Comparison of ENCODE assay signal across 9 cellular contexts in the genomic region with DNA sequence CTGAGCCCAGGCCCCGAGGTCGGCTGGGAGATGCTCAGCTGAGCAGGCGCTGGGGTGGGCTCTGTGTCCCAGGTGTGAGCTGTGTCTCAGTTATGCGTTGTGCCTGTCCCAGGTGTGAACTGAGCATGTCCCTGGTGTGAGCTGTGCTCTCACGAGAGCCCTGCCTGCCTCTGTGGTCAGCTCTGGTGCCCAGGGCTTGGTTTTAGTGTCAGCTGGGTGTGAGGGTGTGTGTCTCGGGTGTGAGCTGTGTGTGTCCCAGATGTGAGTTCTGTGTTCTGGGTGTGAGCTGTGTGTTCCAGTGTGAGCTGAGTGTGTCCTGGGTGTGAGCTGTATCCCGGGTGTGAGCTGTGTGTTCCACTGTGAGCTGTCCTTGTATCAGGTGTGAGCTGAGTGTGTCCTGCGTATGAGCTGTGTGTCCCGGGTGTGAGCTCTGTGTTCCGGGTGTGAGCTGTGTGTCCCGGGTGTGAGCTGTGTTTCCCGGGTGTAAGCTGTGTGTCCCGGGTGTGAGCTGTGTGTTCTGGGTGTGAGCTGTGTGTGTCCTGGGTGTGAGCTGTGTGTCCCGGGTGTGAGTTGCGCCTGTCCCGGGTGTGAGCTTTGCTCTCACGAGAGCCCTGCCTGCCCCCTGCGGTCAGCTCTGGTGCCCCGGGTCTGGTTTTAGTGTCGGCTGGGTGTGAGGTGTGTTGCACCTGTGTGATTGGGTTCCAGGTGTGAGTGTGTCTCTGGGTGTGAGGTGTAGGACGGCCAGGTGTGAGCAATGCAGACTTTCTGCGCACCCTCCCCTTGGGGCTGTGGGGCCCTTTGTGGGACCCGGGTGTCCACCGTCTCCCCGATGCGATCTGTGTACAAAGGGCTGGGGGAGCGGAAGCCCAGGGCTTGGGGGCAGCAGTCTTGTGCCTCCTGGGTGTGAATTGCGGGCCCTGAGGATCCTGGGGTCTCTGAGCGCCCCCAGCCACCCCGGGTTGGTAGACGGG. TPM values are rescaled to one million over a fixed set of nuclear protein-coding genes. Genes with fewer than 3 reads are reported as not detected.
DNase-seq lines count a peak whose midpoint lies in the region; ATAC-seq and TF ChIP-seq lines count a peak whose summit lies in the region.
"Had no signal": no experiment of that assay in that cellular context is flagged by ENCODE, and none has a peak within 500 bp of the region (broad histone marks: within the 10 kb centered on the region; RNA-seq: fewer than 3 reads in every experiment).

No MANE protein-coding gene starts in this region.

- 52% methylated on average over 31 of the region's 31 CpGs for WGBS in liver

- intact Hi-C loops in upper lobe of right lung (cut with DNase I) = no loop called here

- H3K4me1 Mint-ChIP-seq in stimulated activated naive CD8-positive, alpha-beta T cell treated with anti-CD3 and anti-CD28 coated beads, Interleukin-15, Interleukin-2, amounts not matched to agents 100 ng/mL and 50 ng/mL, for 24 hours (ENCODE audit: low read depth) = peaks cover 34% of the 10 kb centered on the region
- peaks cover 15% of the 10 kb centered on the region for H3K4me1 Mint-ChIP-seq in activated T-cell treated with anti-CD3 and anti-CD28 coated beads, Interleukin-2, amount 50 U/mL, for 72 hours (ENCODE audit: low read depth)

- H3K27ac Mint-ChIP-seq in stimulated activated naive CD8-positive, alpha-beta T cell treated with anti-CD3 and anti-CD28 coated beads, Interleukin-15, Interleukin-2, amounts not matched to agents 100 ng/mL and 50 ng/mL, for 24 hours = peak overlapping the region; percentile 79
- H3K27ac Mint-ChIP-seq in activated T-cell treated with anti-CD3 and anti-CD28 coated beads, Interleukin-2, amount 50 U/mL, for 72 hours = peak overlapping the region; percentile 78

- no peaks in the 10 kb centered on the region for H3K9me3 ChIP-seq in liver (ENCODE audit: control insufficient read depth in 4 of 4, low read length in 3 of 4)
- no peaks in the 10 kb centered on the region for H3K9me3 ChIP-seq in upper lobe of right lung

- H3K9ac ChIP-seq in liver (ENCODE audit: low read depth in 1 of 2, low read length in 2 of 2) = no peak overlapping the region

- no peak for TF ChIP-seq RAD21 in liver (IDR thresholded peaks at IDR 0.05)

- H3K4me3 Mint-ChIP-seq in stimulated activated naive CD8-positive, alpha-beta T cell treated with anti-CD3 and anti-CD28 coated beads, Interleukin-15, Interleukin-2, amounts not matched to agents 100 ng/mL and 50 ng/mL, for 24 hours = peak overlapping the region; percentile 76
- peak overlapping the region; percentile 89 to 94 for H3K4me3 Mint-ChIP-seq in activated T-cell treated with anti-CD3 and anti-CD28 coated beads, Interleukin-2, amount 50 U/mL, for 72 hours

- H3K4me3 ChIP-seq in liver (ENCODE audit: low read depth in 1 of 3, low read length in 3 of 3) = peak overlapping the region in 1 of 3 donors; percentile 42
- H3K4me3 ChIP-seq in upper lobe of right lung = peak overlapping the region; percentile 50

- peaks cover 0 to 3% (median 0%) of the 10 kb centered on the region in 4 donors for H3K27me3 ChIP-seq in liver (ENCODE audit: control insufficient read depth in 4 of 4, insufficient read depth in 4 of 4, low read length in 3 of 4)
- peaks cover 47% of the 10 kb centered on the region for H3K27me3 ChIP-seq in upper lobe of right lung

- H3K27me3 Mint-ChIP-seq in stimulated activated naive CD8-positive, alpha-beta T cell treated with anti-CD3 and anti-CD28 coated beads, Interleukin-15, Interleukin-2, amounts not matched to agents 100 ng/mL and 50 ng/mL, for 24 hours = peaks cover 7% of the 10 kb centered on the region
- H3K27me3 Mint-ChIP-seq in activated T-cell treated with anti-CD3 and anti-CD28 coated beads, Interleukin-2, amount 50 U/mL, for 72 hours (ENCODE audit: low read depth) = peaks cover 16% of the 10 kb centered on the region

- TF ChIP-seq CTCF in liver (IDR thresholded peaks at IDR 0.05; ENCODE audit: low read depth, low read length, missing input control) (no peak), upper lobe of right lung (IDR thresholded peaks at IDR 0.05) (no peak)

- H3K4me1 ChIP-seq in liver (ENCODE audit: control insufficient read depth in 4 of 4, insufficient read depth in 4 of 4, low read length in 3 of 4) (peaks cover 0 to 20% (median 11%) of the 10 kb centered on the region in 4 donors), upper lobe of right lung (peaks cover 15% of the 10 kb centered on the region)

- H3K36me3 ChIP-seq in liver (ENCODE audit: control insufficient read depth in 4 of 4, insufficient read depth in 3 of 4, low read depth in 1 of 4, low read length in 3 of 4) = no peaks in the 10 kb centered on the region
- no peaks in the 10 kb centered on the region for H3K36me3 ChIP-seq in upper lobe of right lung

- no peak for ATAC-seq in stimulated activated naive CD8-positive, alpha-beta T cell treated with anti-CD3 and anti-CD28 coated beads, Interleukin-15, Interleukin-2, amounts not matched to agents 100 U/mL and 50 U/mL, for 24 hours
- ATAC-seq in activated T-cell treated with anti-CD3 and anti-CD28 coated beads, Interleukin-2, amount 50 U/mL, for 72 hours (replicated peaks in 1 of 2) = peak; percentile 18 to 27
- no peak for ATAC-seq in upper lobe of right lung

- DNase-seq in stimulated activated naive CD8-positive, alpha-beta T cell treated with anti-CD3 and anti-CD28 coated beads, Interleukin-15, Interleukin-2, amounts not matched to agents 100 U/mL and 50 U/mL, for 24 hours = no peak
- DNase-seq in activated T-cell treated with anti-CD3 and anti-CD28 coated beads, Interleukin-2, amount 50 U/mL, for 72 hours = no peak
- DNase-seq in upper lobe of right lung (no peak), AG08396 (ENCODE audit: low spot score) (no peak), HCEC 1CT (no peak), mesenteric fat pad (ENCODE audit: low spot score) (no peak)

- H3K27ac ChIP-seq in liver (ENCODE audit: low read depth in 1 of 2, low read length in 2 of 2) (peak overlapping the region; percentile 32 to 35), upper lobe of right lung (peak overlapping the region; percentile 75)

- H3K9me3 Mint-ChIP-seq in stimulated activated naive CD8-positive, alpha-beta T cell treated with anti-CD3 and anti-CD28 coated beads, Interleukin-15, Interleukin-2, amounts not matched to agents 100 ng/mL and 50 ng/mL, for 24 hours = no peaks in the 10 kb centered on the region
- H3K9me3 Mint-ChIP-seq in activated T-cell treated with anti-CD3 and anti-CD28 coated beads, Interleukin-2, amount 50 U/mL, for 72 hours = no peaks in the 10 kb centered on the region

- no peaks in the 10 kb centered on the region for H3K36me3 Mint-ChIP-seq in stimulated activated naive CD8-positive, alpha-beta T cell treated with anti-CD3 and anti-CD28 coated beads, Interleukin-15, Interleukin-2, amounts not matched to agents 100 ng/mL and 50 ng/mL, for 24 hours (ENCODE audit: low read depth)
- H3K36me3 Mint-ChIP-seq in activated T-cell treated with anti-CD3 and anti-CD28 coated beads, Interleukin-2, amount 50 U/mL, for 72 hours (ENCODE audit: insufficient read depth in 2 of 2) = peaks cover 3 to 4% of the 10 kb centered on the region in 2 donors

TF ChIP-seq in liver, 16 proteins besides CTCF, POLR2A, EP300 and RAD21 (continues in another document):
- no peak for TF ChIP-seq FOXA1 (IDR thresholded peaks at IDR 0.05)
- TF ChIP-seq FOXA2 (IDR thresholded peaks at IDR 0.05) = no peak
- TF ChIP-seq YY1 (IDR thresholded peaks at IDR 0.05) = no peak
- TF ChIP-seq RXRA (IDR thresholded peaks at IDR 0.05) = no peak
- no peak for TF ChIP-seq TAF1 (conservative IDR thresholded peaks at IDR 0.05)
- TF ChIP-seq, protein P1, sequence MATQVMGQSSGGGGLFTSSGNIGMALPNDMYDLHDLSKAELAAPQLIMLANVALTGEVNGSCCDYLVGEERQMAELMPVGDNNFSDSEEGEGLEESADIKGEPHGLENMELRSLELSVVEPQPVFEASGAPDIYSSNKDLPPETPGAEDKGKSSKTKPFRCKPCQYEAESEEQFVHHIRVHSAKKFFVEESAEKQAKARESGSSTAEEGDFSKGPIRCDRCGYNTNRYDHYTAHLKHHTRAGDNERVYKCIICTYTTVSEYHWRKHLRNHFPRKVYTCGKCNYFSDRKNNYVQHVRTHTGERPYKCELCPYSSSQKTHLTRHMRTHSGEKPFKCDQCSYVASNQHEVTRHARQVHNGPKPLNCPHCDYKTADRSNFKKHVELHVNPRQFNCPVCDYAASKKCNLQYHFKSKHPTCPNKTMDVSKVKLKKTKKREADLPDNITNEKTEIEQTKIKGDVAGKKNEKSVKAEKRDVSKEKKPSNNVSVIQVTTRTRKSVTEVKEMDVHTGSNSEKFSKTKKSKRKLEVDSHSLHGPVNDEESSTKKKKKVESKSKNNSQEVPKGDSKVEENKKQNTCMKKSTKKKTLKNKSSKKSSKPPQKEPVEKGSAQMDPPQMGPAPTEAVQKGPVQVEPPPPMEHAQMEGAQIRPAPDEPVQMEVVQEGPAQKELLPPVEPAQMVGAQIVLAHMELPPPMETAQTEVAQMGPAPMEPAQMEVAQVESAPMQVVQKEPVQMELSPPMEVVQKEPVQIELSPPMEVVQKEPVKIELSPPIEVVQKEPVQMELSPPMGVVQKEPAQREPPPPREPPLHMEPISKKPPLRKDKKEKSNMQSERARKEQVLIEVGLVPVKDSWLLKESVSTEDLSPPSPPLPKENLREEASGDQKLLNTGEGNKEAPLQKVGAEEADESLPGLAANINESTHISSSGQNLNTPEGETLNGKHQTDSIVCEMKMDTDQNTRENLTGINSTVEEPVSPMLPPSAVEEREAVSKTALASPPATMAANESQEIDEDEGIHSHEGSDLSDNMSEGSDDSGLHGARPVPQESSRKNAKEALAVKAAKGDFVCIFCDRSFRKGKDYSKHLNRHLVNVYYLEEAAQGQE (IDR thresholded peaks at IDR 0.05) = no peak
- TF ChIP-seq EGR1 (IDR thresholded peaks at IDR 0.05; ENCODE audit: low read depth in 2 of 2) = no peak

RNA-seq across cellular contexts. Expression of a gene that starts 7.1 kb away (rescaled TPM):
- under 1 TPM in 1 of 2 donors, not detected in 1; 0.09 TPM for total RNA-seq in activated T-cell treated with anti-CD3 and anti-CD28 coated beads, Interleukin-2, amount 50 U/mL, for 72 hours
- total RNA-seq in liver (under 1 TPM; 0.09 to 0.67 TPM), upper lobe of right lung (4.5 TPM), mesenteric fat pad (2.6 TPM)
- under 1 TPM; 0.21 to 0.42 TPM for polyA plus RNA-seq in liver

RNA-seq across cellular contexts. Expression of a gene that starts 18.9 kb away (rescaled TPM):
- total RNA-seq in activated T-cell treated with anti-CD3 and anti-CD28 coated beads, Interleukin-2, amount 50 U/mL, for 72 hours = not detected
- total RNA-seq in liver = under 1 TPM; 0.05 to 0.08 TPM
- under 1 TPM; 0.02 to 0.08 TPM for polyA plus RNA-seq in liver
- total RNA-seq in upper lobe of right lung = not detected
- total RNA-seq in mesenteric fat pad = not detected

RNA-seq across cellular contexts. Expression of a gene that starts 32.8 kb away (rescaled TPM):
- total RNA-seq in activated T-cell treated with anti-CD3 and anti-CD28 coated beads, Interleukin-2, amount 50 U/mL, for 72 hours = 1 to 10 TPM in 1 of 2 donors, under 1 TPM in 1; 0.72 to 1.6 TPM
- total RNA-seq in liver (under 1 TPM in 1 of 2 donors, not detected in 1; 0.25 TPM), upper lobe of right lung (1.1 TPM), mesenteric fat pad (not detected)
- under 1 TPM; 0.39 to 0.45 TPM for polyA plus RNA-seq in liver
- total RNA-seq: osteocyte had no signal

RNA-seq across cellular contexts. Expression of a gene that starts 39.4 kb away (rescaled TPM):
- 10 to 100 TPM; 74.7 to 84.5 TPM for total RNA-seq in activated T-cell treated with anti-CD3 and anti-CD28 coated beads, Interleukin-2, amount 50 U/mL, for 72 hours
- total RNA-seq in liver (10 to 100 TPM; 23.6 to 37.9 TPM), upper lobe of right lung (55.9 TPM), mesenteric fat pad (49.6 TPM)
- polyA plus RNA-seq in liver = 10 to 100 TPM; 39.0 to 59.9 TPM

RNA-seq across cellular contexts. Expression of a gene that starts 39.5 kb away (rescaled TPM):
- 10 to 100 TPM; 52.0 to 55.3 TPM for total RNA-seq in activated T-cell treated with anti-CD3 and anti-CD28 coated beads, Interleukin-2, amount 50 U/mL, for 72 hours
- total RNA-seq in liver = 10 to 100 TPM; 20.2 to 34.6 TPM
- polyA plus RNA-seq in liver = 10 to 100 TPM in 1 of 2 donors, 1 to 10 TPM in 1; 9.5 to 22.6 TPM
- 50.9 TPM for total RNA-seq in upper lobe of right lung
- 37.8 TPM for total RNA-seq in mesenteric fat pad

Comparison
In these comparisons a context has a peak if more than half of its experiments do, and no peak if none do; other contexts are left out.
1. ATAC-seq: peak in activated T-cell treated with anti-CD3 and anti-CD28 coated beads, Interleukin-2, amount 50 U/mL, for 72 hours (2 of 2); none in stimulated activated naive CD8-positive, alpha-beta T cell treated with anti-CD3 and anti-CD28 coated beads, Interleukin-15, Interleukin-2, amounts not matched to agents 100 U/mL and 50 U/mL, for 24 hours (single experiment) and upper lobe of right lung (single experiment).